In the genomic region with DNA sequence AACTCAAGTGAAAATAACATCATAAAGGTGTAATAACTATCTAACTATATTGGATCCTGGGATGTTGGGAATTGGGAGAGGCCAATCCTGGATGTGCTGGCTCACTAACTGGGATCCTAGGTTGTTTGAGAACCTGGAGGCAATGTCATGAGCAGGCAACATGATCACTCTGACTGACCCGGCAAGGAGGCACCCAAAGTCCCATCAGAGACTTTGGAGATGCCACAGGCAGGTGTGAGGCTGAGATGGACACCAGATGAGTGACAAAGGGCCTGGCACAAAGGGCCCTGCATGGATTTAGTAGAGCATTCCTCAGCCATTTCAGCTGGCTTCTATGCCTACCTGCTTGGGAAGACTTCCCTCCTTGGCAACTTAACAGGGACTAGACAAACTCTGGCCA, we compare ENCODE assay signal across 7 cellular contexts.
"Had no signal": no experiment of that assay in that cellular context is flagged by ENCODE, and none has a peak within 500 bp of the region (broad histone marks: within the 10 kb centered on the region; RNA-seq: fewer than 3 reads in every experiment).

No MANE protein-coding gene starts in this region.

- DNase-seq: GDM1, GF-D8 had no signal

- H3K4me3 ChIP-seq: GM12878 had no signal

- ATAC-seq: GM12878 had no signal

- FAIRE-seq: G401.6, GM12878, GM12892, GM18507, GM19239 had no signal
